In the genomic region with DNA sequence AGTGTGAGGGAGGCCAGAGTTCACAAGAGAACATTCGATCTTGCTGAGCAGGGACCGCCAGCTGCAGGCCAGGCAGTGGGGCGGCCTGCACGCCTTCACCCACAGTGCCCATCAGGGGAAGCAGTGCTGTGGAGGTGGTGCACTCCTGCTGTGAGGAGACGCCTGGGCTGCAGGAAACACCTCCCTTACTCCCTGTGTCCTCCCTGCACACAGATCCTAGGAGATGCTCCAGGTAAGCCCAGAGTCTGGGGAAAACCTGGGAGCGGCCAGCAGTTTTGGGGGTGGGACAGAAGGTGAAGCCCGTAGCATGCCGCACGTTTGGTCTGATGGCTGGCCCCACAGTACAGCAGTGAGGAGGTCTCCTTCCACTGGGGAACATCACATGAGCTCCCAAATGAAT, we compare ENCODE assay signal across 22 cellular contexts.
"Had no signal": no experiment of that assay in that cellular context is flagged by ENCODE, and none has a peak within 500 bp of the region (broad histone marks: within the 10 kb centered on the region; RNA-seq: fewer than 3 reads in every experiment).

No MANE protein-coding gene starts in this region.

- H3K27me3 ChIP-seq: left lung, ovary, right atrium auricular region, uterus had no signal

- H3K27ac ChIP-seq: left lung, lower lobe of right lung, neutrophil, ovary, right atrium auricular region, skin epidermis, suprapubic skin, thoracic aorta, tibial artery, uterus had no signal

- ATAC-seq: left colon; left lung; naive thymus-derived CD8-positive, alpha-beta T cell; sciatic nerve; stimulated activated effector memory CD8-positive, alpha-beta T cell treated with anti-CD3 and anti-CD28 coated beads, Interleukin-12 subunit alpha, Interleukin-12 subunit beta, amount 100 ng/mL, for 72 hours had no signal

- H3K4me1 ChIP-seq: left lung, lower lobe of right lung, right atrium auricular region, suprapubic skin, tibial artery, uterus had no signal

- H3K4me3 ChIP-seq: left lung, lower lobe of right lung, ovary, right atrium auricular region, skin epidermis, suprapubic skin, thoracic aorta, tibial artery, uterus had no signal

- DNase-seq: hippocampal formation; kidney; left colon; left lung; lower lobe of right lung; mammary epithelial cell; mesenchymal stem cell; naive thymus-derived CD8-positive, alpha-beta T cell; occipital lobe; ovary; stimulated activated CD4-positive, alpha-beta T cell treated with anti-CD3 and anti-CD28 coated beads, Interleukin-4, amount 100 ng/mL, for 24 hours; stimulated activated naive CD4-positive, alpha-beta T cell; tibial artery; trophoblast cell; uterus had no signal

- H3K36me3 ChIP-seq: left lung, lower lobe of right lung, neutrophil, ovary, right atrium auricular region, suprapubic skin, thoracic aorta, tibial artery, uterus had no signal

- H3K9me3 ChIP-seq: left lung, lower lobe of right lung, neutrophil, ovary, right atrium auricular region, suprapubic skin, thoracic aorta, tibial artery, uterus had no signal
